15 cellular contexts compared by ENCODE assay signal in genomic region chr17:80010283-80010858, GRCh38. TPM values are rescaled to one million over a fixed set of nuclear protein-coding genes. Genes with fewer than 3 reads are reported as not detected.
DNase-seq lines count a peak whose midpoint lies in the region; ATAC-seq and TF ChIP-seq lines count a peak whose summit lies in the region.
"Had no signal": no experiment of that assay in that cellular context is flagged by ENCODE, and none has a peak within 500 bp of the region (broad histone marks: within the 10 kb centered on the region; RNA-seq: fewer than 3 reads in every experiment).

No MANE protein-coding gene starts in this region.

- peaks cover 41% of the 10 kb centered on the region for H3K79me1 ChIP-seq in mesenchymal stem cell (replicated peaks; ENCODE audit: low read length, poor library complexity, severe bottlenecking)

- H3K23ac ChIP-seq in mesenchymal stem cell (ENCODE audit: low read length in 2 of 2), result no peak overlapping the region

- H2BK5ac ChIP-seq in mesenchymal stem cell (ENCODE audit: low read depth, low read length, poor library complexity, severe bottlenecking), result no peak overlapping the region

- no peak overlapping the region for H2BK15ac ChIP-seq in mesenchymal stem cell (ENCODE audit: low read depth, poor library complexity, severe bottlenecking)

- TF ChIP-seq POLR2A in Peyer's patch (IDR thresholded peaks at IDR 0.05) (no peak), testis (IDR thresholded peaks at IDR 0.05) (no peak)

- H3K4ac ChIP-seq in mesenchymal stem cell (ENCODE audit: low read depth in 1 of 2, low read length in 2 of 2), result no peak overlapping the region

- H3K18ac ChIP-seq in mesenchymal stem cell (ENCODE audit: low read depth in 1 of 2, low read length in 2 of 2), result no peak overlapping the region

- no peaks in the 10 kb centered on the region for H3K9me3 ChIP-seq in right cardiac atrium (ENCODE audit: control insufficient read depth, low read length)
- H3K9me3 ChIP-seq in left ventricle myocardium inferior (replicated peaks), result peaks cover 7% of the 10 kb centered on the region
- H3K9me3 ChIP-seq in WERI-Rb-1 (ENCODE audit: severe bottlenecking), result no peaks in the 10 kb centered on the region
- no peaks in the 10 kb centered on the region for H3K9me3 ChIP-seq in mesenchymal stem cell (ENCODE audit: control insufficient read depth, low read length)
- no peaks in the 10 kb centered on the region for H3K9me3 ChIP-seq in Peyer's patch
- no peaks in the 10 kb centered on the region for H3K9me3 ChIP-seq in testis
- H3K9me3 ChIP-seq: Caco-2 had no signal

- no peak overlapping the region for H3K4me2 ChIP-seq in mesenchymal stem cell (ENCODE audit: low read length, poor library complexity, severe bottlenecking)

- H4K8ac ChIP-seq in mesenchymal stem cell (ENCODE audit: low read length), result peak overlapping the region; percentile 4

- H3K36me3 ChIP-seq in left ventricle myocardium inferior (peaks cover 22% of the 10 kb centered on the region), WERI-Rb-1 (peaks cover 88% of the 10 kb centered on the region), mesenchymal stem cell (ENCODE audit: control insufficient read depth in 1 of 2, insufficient read depth in 2 of 2, low read depth in 1 of 2, low read length in 2 of 2) (peaks cover 49 to 59% of the 10 kb centered on the region in 2 experiments), Peyer's patch (peaks cover 0 to 22% (median 0%) of the 10 kb centered on the region in 3 donors), testis (ENCODE audit: low read depth, missing control alignments) (no peaks in the 10 kb centered on the region)

- H2BK120ac ChIP-seq in mesenchymal stem cell (ENCODE audit: low read depth, low read length), result no peak overlapping the region

- H3K4me3 ChIP-seq in right cardiac atrium (ENCODE audit: low read length) (no peak overlapping the region), left ventricle myocardium inferior (no peak overlapping the region), WERI-Rb-1 (ENCODE audit: low read depth, low read length) (no peak overlapping the region), mesenchymal stem cell (ENCODE audit: insufficient read depth in 1 of 2, low read depth in 1 of 2, low read length in 2 of 2) (peak overlapping the region in 1 of 2 experiments; percentile 5), Peyer's patch (no peak overlapping the region), testis (no peak overlapping the region)

- ATAC-seq in right cardiac atrium, result no peak

- H3K27me3 ChIP-seq in right cardiac atrium (ENCODE audit: control insufficient read depth, insufficient read depth) (no peaks in the 10 kb centered on the region), left ventricle myocardium inferior (ENCODE audit: low read depth) (no peaks in the 10 kb centered on the region), WERI-Rb-1 (ENCODE audit: insufficient read depth, low read depth, severe bottlenecking) (no peaks in the 10 kb centered on the region), mesenchymal stem cell (ENCODE audit: control insufficient read depth in 1 of 2, insufficient read depth in 1 of 2, low read length in 2 of 2) (no peaks in the 10 kb centered on the region), Peyer's patch (no peaks in the 10 kb centered on the region), testis (no peaks in the 10 kb centered on the region)

- no peak overlapping the region for H2AK5ac ChIP-seq in mesenchymal stem cell (ENCODE audit: low read length, severe bottlenecking)

- 95% methylated on average over 33 of the region's 33 CpGs for WGBS in right cardiac atrium
- WGBS in mesenchymal stem cell, result 96% methylated on average over 33 of the region's 33 CpGs
- 95% methylated on average over 15 to 33 of the region's 33 CpGs for WGBS in testis, 2 donors

- H2BK12ac ChIP-seq in mesenchymal stem cell (ENCODE audit: low read length in 2 of 2), result no peak overlapping the region

- no peak overlapping the region for H2AFZ ChIP-seq in mesenchymal stem cell (ENCODE audit: low read depth, low read length)

- TF ChIP-seq CTCF in left ventricle myocardium inferior (IDR thresholded peaks at IDR 0.05; ENCODE audit: borderline replicate concordance) (no peak), WERI-Rb-1 (IDR thresholded peaks at IDR 0.05; ENCODE audit: low read depth, low read length) (no peak), Peyer's patch (IDR thresholded peaks at IDR 0.05) (no peak), testis (IDR thresholded peaks at IDR 0.05) (no peak)

- H3K14ac ChIP-seq in mesenchymal stem cell (ENCODE audit: low read length in 2 of 2), result no peak overlapping the region

- H3K9ac ChIP-seq in mesenchymal stem cell (ENCODE audit: low read length), result no peak overlapping the region

- H3K27ac ChIP-seq in right cardiac atrium (ENCODE audit: low read length) (no peak overlapping the region), left ventricle myocardium inferior (replicated peaks) (no peak overlapping the region), WERI-Rb-1 (peak overlapping the region; percentile 85), mesenchymal stem cell (ENCODE audit: low read length, poor library complexity, severe bottlenecking) (no peak overlapping the region), Peyer's patch (no peak overlapping the region), testis (no peak overlapping the region)

- DNase-seq in right cardiac atrium (peak in 2 of 3 donors; percentile 37 to 54), left ventricle myocardium inferior (no peak), WERI-Rb-1 (no peak), mesenchymal stem cell (no peak), Peyer's patch (no peak), testis (no peak)
- no peak for DNase-seq in activated CD8-positive, alpha-beta memory T cell treated with anti-CD3 and anti-CD28 coated beads, Interleukin-2, amount 50 U/mL, for 48 hours
- DNase-seq: ACHN; AML-193; Caco-2; CD4-positive, alpha-beta T cell; DMS79; GDM1; GOT3; H9 had no signal

- no peak overlapping the region for H4K91ac ChIP-seq in mesenchymal stem cell (ENCODE audit: low read length)

- intact Hi-C loops in right cardiac atrium (cut with DNase I) (no loop called here), left ventricle myocardium inferior (cut with micrococcal nuclease) (no loop called here), testis (cut with DNase I; ENCODE audit: low total_unique reads) (no loop called here)

- H3K4me1 ChIP-seq in right cardiac atrium (ENCODE audit: control insufficient read depth, insufficient read depth, low read length) (no peaks in the 10 kb centered on the region), left ventricle myocardium inferior (peaks cover 23% of the 10 kb centered on the region), mesenchymal stem cell (ENCODE audit: control insufficient read depth, insufficient read depth, low read depth, low read length) (peaks cover 21% of the 10 kb centered on the region), Peyer's patch (peaks cover 0 to 13% (median 2%) of the 10 kb centered on the region in 4 donors), testis (peaks cover 5% of the 10 kb centered on the region)

RNA-seq across cellular contexts. Expression of gene TBC1D16, which starts 25.3 kb away (rescaled TPM):
- total RNA-seq in right cardiac atrium (10 to 100 TPM; 18.5 to 27.8 (median 22.1) TPM), left ventricle myocardium inferior (15.9 TPM), Peyer's patch (10 to 100 TPM; 11.9 to 29.7 (median 22.2) TPM), testis (10 to 100 TPM; 11.0 to 16.0 TPM)
- polyA plus RNA-seq in right cardiac atrium (9.9 TPM), testis (ENCODE audit: insufficient read depth, low read depth, low replicate concordance) (11.7 TPM)
- 20.2 TPM for polyA plus RNA-seq in mesenchymal stem cell (2013, experiment 1 of 2)
- polyA plus RNA-seq in mesenchymal stem cell (2013, experiment 2 of 2), result 20.1 TPM

RNA-seq across cellular contexts. Expression of gene CCDC40, which starts 26.1 kb away (rescaled TPM):
- 1 to 10 TPM; 6.9 to 10.0 (median 7.9) TPM for total RNA-seq in right cardiac atrium
- polyA plus RNA-seq in right cardiac atrium, result 4.9 TPM
- total RNA-seq in left ventricle myocardium inferior, result 7.7 TPM
- 2.7 TPM for polyA plus RNA-seq in mesenchymal stem cell (2013, experiment 1 of 2)
- 2.8 TPM for polyA plus RNA-seq in mesenchymal stem cell (2013, experiment 2 of 2)
- 10 to 100 TPM in 2 of 4 donors, 1 to 10 TPM in 2; 2.8 to 54.5 (median 7.8) TPM for total RNA-seq in Peyer's patch
- total RNA-seq in testis, result 10 to 100 TPM; 26.7 to 43.6 TPM
- 38.6 TPM for polyA plus RNA-seq in testis (ENCODE audit: insufficient read depth, low read depth, low replicate concordance)

Comparison
In these comparisons a context has a peak if more than half of its experiments do, and no peak if none do; other contexts are left out.
1. DNase-seq: peak in right cardiac atrium (2 of 3); none in left ventricle myocardium inferior (single experiment), WERI-Rb-1 (single experiment), mesenchymal stem cell (single experiment), Peyer's patch (0 of 3), testis (single experiment) and activated CD8-positive, alpha-beta memory T cell treated with anti-CD3 and anti-CD28 coated beads, Interleukin-2, amount 50 U/mL, for 48 hours (single experiment).